ENCODE assay signal across 8 cellular contexts in genomic region chr15:43589779-43590466, GRCh38. TPM values are rescaled to one million over a fixed set of nuclear protein-coding genes. Genes with fewer than 3 reads are reported as not detected.
A peak's percentile ranks its signal among the peaks of the same experiment; 100 is the strongest.
DNase-seq lines count a peak whose midpoint lies in the region; ATAC-seq and TF ChIP-seq lines count a peak whose summit lies in the region.
"Not testable (repeated sequence)": the region's sequence is repeated elsewhere in the genome, so short reads cannot be mapped to it uniquely, and the experiment has no call there.

Gene PPIP5K1, minus strand, starts transcription at chr15:43590208. Its CDS starts 5,704 bp downstream, at chr15:43584504.

- not testable (repeated sequence) for H3K4me3 Mint-ChIP-seq in activated CD4-positive, alpha-beta T cell treated with anti-CD3 and anti-CD28 coated beads, Interleukin-2, amount 10 ng/mL, durations not matched to agents 7 days and 5 days; stimulated activated naive B cell treated with anti-CD40 and anti-IgM and Interleukin-4, amounts not matched to agents 10 μg/mL and 1 μg/mL and 100 μg/mL, for 72 hours

- H3K4me1 Mint-ChIP-seq in activated CD4-positive, alpha-beta T cell treated with anti-CD3 and anti-CD28 coated beads, Interleukin-2, amount 10 ng/mL, durations not matched to agents 7 days and 5 days; stimulated activated naive B cell treated with anti-CD40 and anti-IgM and Interleukin-4, amounts not matched to agents 10 μg/mL and 1 μg/mL and 100 μg/mL, for 72 hours: not testable (repeated sequence)

- in situ Hi-C loops in Caki2 (cut with HindIII; ENCODE audit: low pct_unique_long_range_greater_than_20kb, low sequenced_read_pairs); endometrial microvascular endothelial cells (cut with HindIII; ENCODE audit: inconsistent ontology term, low pct_unique_long_range_greater_than_20kb, low sequenced_read_pairs): not testable (repeated sequence)

- not testable (repeated sequence) for TF ChIP-seq POLR2A in lower leg skin (IDR thresholded peaks at IDR 0.05)

- H3K27me3 Mint-ChIP-seq in activated CD4-positive, alpha-beta T cell treated with anti-CD3 and anti-CD28 coated beads, Interleukin-2, amount 10 ng/mL, durations not matched to agents 7 days and 5 days; stimulated activated naive B cell treated with anti-CD40 and anti-IgM and Interleukin-4, amounts not matched to agents 10 μg/mL and 1 μg/mL and 100 μg/mL, for 72 hours: not testable (repeated sequence)

- intact Hi-C loops in lower leg skin (cut with DNase I; ENCODE audit: low total_unique reads): not testable (repeated sequence)

- CTCF ChIA-PET in activated CD4-positive, alpha-beta T cell treated with anti-CD3 and anti-CD28 coated beads, Interleukin-2, amount 10 ng/mL, durations not matched to agents 7 days and 5 days (lab: Charles Lee): not testable (repeated sequence)

- H3K27ac Mint-ChIP-seq in activated CD4-positive, alpha-beta T cell treated with anti-CD3 and anti-CD28 coated beads, Interleukin-2, amount 10 ng/mL, durations not matched to agents 7 days and 5 days; stimulated activated naive B cell treated with anti-CD40 and anti-IgM and Interleukin-4, amounts not matched to agents 10 μg/mL and 1 μg/mL and 100 μg/mL, for 72 hours: not testable (repeated sequence)

- no CpG with 5 or more reads among the region's 54 CpGs for WGBS in lower leg skin, 2 donors

- not testable (repeated sequence) for H3K4me3 ChIP-seq in lower leg skin (ENCODE audit: low read depth, poor library complexity, severe bottlenecking)

- TF ChIP-seq CTCF in lower leg skin (IDR thresholded peaks at IDR 0.05): not testable (repeated sequence)

- ATAC-seq in GM19438 (IDR thresholded peaks at IDR 0.05; ENCODE audit: low read depth, unreplicated experiment) (peak; percentile 94), HG02798 (IDR thresholded peaks at IDR 0.05; ENCODE audit: poor library complexity, unreplicated experiment) (peak; percentile 98), HG03521 (IDR thresholded peaks at IDR 0.05; ENCODE audit: unreplicated experiment) (peak; percentile 97)
- peak; percentile 97 to 98 for ATAC-seq in stimulated activated naive B cell treated with anti-CD40 and anti-IgM and Interleukin-4, amounts not matched to agents 10 μg/mL and 1 μg/mL and 100 μg/mL, for 72 hours (replicated peaks)

- H3K36me3 Mint-ChIP-seq in activated CD4-positive, alpha-beta T cell treated with anti-CD3 and anti-CD28 coated beads, Interleukin-2, amount 10 ng/mL, durations not matched to agents 7 days and 5 days (ENCODE audit: low read depth); stimulated activated naive B cell treated with anti-CD40 and anti-IgM and Interleukin-4, amounts not matched to agents 10 μg/mL and 1 μg/mL and 100 μg/mL, for 72 hours: not testable (repeated sequence)

- not testable (repeated sequence) for H3K9me3 Mint-ChIP-seq in activated CD4-positive, alpha-beta T cell treated with anti-CD3 and anti-CD28 coated beads, Interleukin-2, amount 10 ng/mL, durations not matched to agents 7 days and 5 days; stimulated activated naive B cell treated with anti-CD40 and anti-IgM and Interleukin-4, amounts not matched to agents 10 μg/mL and 1 μg/mL and 100 μg/mL, for 72 hours

- POLR2A ChIA-PET in activated CD4-positive, alpha-beta T cell treated with anti-CD3 and anti-CD28 coated beads, Interleukin-2, amount 10 ng/mL, durations not matched to agents 7 days and 5 days (lab: Charles Lee): not testable (repeated sequence)

- not testable (repeated sequence) for DNase-seq in Caki2 (ENCODE audit: low read depth); activated CD4-positive, alpha-beta T cell treated with anti-CD3 and anti-CD28 coated beads, Interleukin-2, amount 10 ng/mL, durations not matched to agents 7 days and 5 days; lower leg skin (ENCODE audit: low spot score in 2 of 2); stimulated activated naive B cell treated with anti-CD40 and anti-IgM and Interleukin-4, amounts not matched to agents 10 μg/mL and 1 μg/mL and 100 μg/mL, for 72 hours

RNA-seq across cellular contexts. Expression of gene PPIP5K1, which starts in this region (rescaled TPM):
- 4.5 and 17.6 TPM in 2 replicates for total RNA-seq in Caki2 (2014; rRNA removed; shearing (Covaris generic); ENCODE audit: low replicate concordance)
- total RNA-seq in activated CD4-positive, alpha-beta T cell treated with anti-CD3 and anti-CD28 coated beads, Interleukin-2, amount 10 ng/mL, durations not matched to agents 7 days and 5 days: 10 to 100 TPM; 24.0 to 24.3 TPM
- total RNA-seq in endometrial microvascular endothelial cells (ENCODE audit: inconsistent ontology term) (30.3 TPM), lower leg skin (100 to 1,000 TPM in 1 of 4 donors, 10 to 100 TPM in 3; 15.8 to 115 (median 20.3) TPM)
